ENCODE assay signal across 8 cellular contexts in the genomic region with DNA sequence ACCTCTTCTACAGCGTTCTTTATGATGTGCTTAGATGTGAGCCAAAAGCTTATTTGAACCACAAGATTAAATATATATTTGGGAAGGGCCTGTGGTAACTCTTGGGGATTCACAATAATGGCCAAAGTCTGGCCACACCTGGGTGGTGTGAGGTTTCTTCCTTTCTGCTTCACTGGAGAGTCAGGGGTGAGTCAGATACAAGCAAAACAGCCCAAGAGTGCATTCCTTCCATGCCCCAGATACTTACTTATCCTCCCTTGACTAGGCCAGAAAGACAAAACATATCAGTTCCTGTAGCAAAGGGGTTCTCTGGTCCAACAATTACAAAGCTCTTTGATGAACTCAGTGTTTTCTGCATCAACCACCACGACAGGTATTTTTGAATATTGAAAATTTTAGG. TPM values are rescaled to one million over a fixed set of nuclear protein-coding genes. Genes with fewer than 3 reads are reported as not detected.
A peak's percentile ranks its signal among the peaks of the same experiment; 100 is the strongest.
DNase-seq lines count a peak whose midpoint lies in the region; ATAC-seq, FAIRE-seq and TF ChIP-seq lines count a peak whose summit lies in the region.

No MANE protein-coding gene starts in this region.

- DNase-seq in GM18507 (ENCODE audit: extremely low spot score, insufficient read length, low read depth): no peak
- DNase-seq in SJSA1 (ENCODE audit: low read depth in 1 of 2, low spot score in 2 of 2): peak; percentile 69 to 71
- DNase-seq in lung (ENCODE audit: low spot score): no peak
- DNase-seq in NOMO-1 (lab: John Stamatoyannopoulos, UW; ENCODE audit: unreplicated experiment in 2 of 2): no peak
- no peak for DNase-seq in stimulated activated CD8-positive, alpha-beta memory T cell treated with anti-CD3 and anti-CD28 coated beads, Interleukin-4, amount 100 ng/mL, for 48 hours
- DNase-seq in NCI-H187 (lab: John Stamatoyannopoulos, UW): no peak
- no peak for DNase-seq in H7

- H3K36me3 ChIP-seq in SJSA1 (no peaks in the 10 kb centered on the region; the same call in 1 of the 2 replicates), lung (ENCODE audit: control insufficient read depth in 2 of 2, insufficient read depth in 2 of 2, low read length in 2 of 2) (no peaks in the 10 kb centered on the region), H7 (replicated peaks; ENCODE audit: control insufficient read depth, insufficient read depth, low read length) (no peaks in the 10 kb centered on the region)

- H3K9me3 ChIP-seq in SJSA1 (replicated peaks): no peaks in the 10 kb centered on the region
- no peaks in the 10 kb centered on the region for H3K9me3 ChIP-seq in lung (ENCODE audit: control insufficient read depth in 2 of 2, insufficient read depth in 1 of 2, low read length in 1 of 2)

- WGBS in lung, 2 donors: 80 to 83% methylated on average over 2 of the region's 2 CpGs

- ATAC-seq in HG02588 (IDR thresholded peaks at IDR 0.05; ENCODE audit: unreplicated experiment) (peak; percentile 57), lung (ENCODE audit: insufficient read depth, low FRiP score) (peak; percentile 33)

- H3K27ac ChIP-seq in SJSA1 (peak overlapping the region; percentile 75), lung (ENCODE audit: low read depth in 1 of 2, low read length in 1 of 2) (peak overlapping the region in 1 of 2 donors; percentile 49)

- TF ChIP-seq CTCF in lung (IDR thresholded peaks at IDR 0.05; ENCODE audit: control extremely low read depth, extremely low read depth): no peak

- H3K27me3 ChIP-seq in SJSA1 (replicated peaks): no peaks in the 10 kb centered on the region
- H3K27me3 ChIP-seq in lung (ENCODE audit: control insufficient read depth, insufficient read depth): no peaks in the 10 kb centered on the region
- H3K27me3 ChIP-seq in H7 (ENCODE audit: control insufficient read depth, insufficient read depth, low read length): no peaks in the 10 kb centered on the region

- H3K4me3 ChIP-seq in SJSA1: no peak overlapping the region
- no peak overlapping the region for H3K4me3 ChIP-seq in lung
- H3K4me3 ChIP-seq in H7 (ENCODE audit: insufficient read depth, low read depth, low read length): no peak overlapping the region

- FAIRE-seq in GM18507 (lab: Jason Lieb, UNC): peak; percentile 95

- peaks cover 61% of the 10 kb centered on the region for H3K4me1 ChIP-seq in SJSA1 (replicated peaks)
- peaks cover 0 to 3% of the 10 kb centered on the region in 2 donors for H3K4me1 ChIP-seq in lung (ENCODE audit: control insufficient read depth in 2 of 2, insufficient read depth in 2 of 2, low read length in 2 of 2)

RNA-seq across cellular contexts. Expression of a gene that starts 0.9 kb away (rescaled TPM):
- not detected in 2 replicates for total RNA-seq in SJSA1 (2014; rRNA removed; shearing (Covaris generic))
- 1 to 10 TPM in 1 of 2 donors, under 1 TPM in 1; 0.60 to 9.5 TPM for total RNA-seq in lung
- polyA plus RNA-seq in lung: 1 to 10 TPM; 3.4 to 8.0 TPM
- total RNA-seq in H7 (2014; rRNA removed; shearing (Covaris generic)): not detected in 2 replicates

RNA-seq across cellular contexts. Expression of a gene that starts 52.2 kb away (rescaled TPM):
- 0.13 and 0.38 TPM in 2 replicates for total RNA-seq in SJSA1 (2014; rRNA removed; shearing (Covaris generic))
- total RNA-seq in lung: 1 to 10 TPM; 3.0 to 3.1 TPM
- 1 to 10 TPM in 1 of 2 donors, under 1 TPM in 1; 0.69 to 1.9 TPM for polyA plus RNA-seq in lung
- not detected in 2 replicates for total RNA-seq in H7 (2014; rRNA removed; shearing (Covaris generic))

Comparison
In these comparisons a context has a peak if more than half of its experiments do, and no peak if none do; other contexts are left out.
1. DNase-seq: peak in SJSA1 (2 of 2); none in GM18507 (single experiment), lung (single experiment), NOMO-1 (0 of 2), stimulated activated CD8-positive, alpha-beta memory T cell treated with anti-CD3 and anti-CD28 coated beads, Interleukin-4, amount 100 ng/mL, for 48 hours (single experiment), NCI-H187 (0 of 2) and H7 (single experiment).